24 cellular contexts compared by ENCODE assay signal in genomic region chr10:131746241-131746711, GRCh38.
"Had no signal": no experiment of that assay in that cellular context is flagged by ENCODE, and none has a peak within 500 bp of the region (broad histone marks: within the 10 kb centered on the region; RNA-seq: fewer than 3 reads in every experiment).

No MANE protein-coding gene starts in this region.

- H3K27ac Mint-ChIP-seq: effector memory CD8-positive, alpha-beta T cell; naive thymus-derived CD4-positive, alpha-beta T cell had no signal

- H3K4me3 ChIP-seq: coronary artery, heart left ventricle, hepatocyte, left lung, ovary, stomach, thyroid gland, vagina had no signal

- H2AFZ ChIP-seq: hepatocyte had no signal

- H3K36me3 ChIP-seq: heart left ventricle, left lung, ovary, stomach, thyroid gland, vagina had no signal

- H3K4me2 ChIP-seq: hepatocyte had no signal

- H3K4me3 Mint-ChIP-seq: effector memory CD8-positive, alpha-beta T cell; naive thymus-derived CD4-positive, alpha-beta T cell; neural crest cell had no signal

- H3K27me3 ChIP-seq: hepatocyte, ovary, thyroid gland, vagina had no signal

- H3K27ac ChIP-seq: coronary artery, heart left ventricle, hepatocyte, left lung, ovary, stomach, thyroid gland, vagina had no signal

- H3K4me1 ChIP-seq: left lung, thyroid gland had no signal

- FAIRE-seq: endometrium, frontal cortex, small intestine had no signal

- H3K9me3 ChIP-seq: heart left ventricle, left lung, ovary, stomach, thyroid gland, vagina had no signal

- ATAC-seq: effector memory CD8-positive, alpha-beta T cell; heart left ventricle; left cardiac atrium; left lung; naive thymus-derived CD4-positive, alpha-beta T cell had no signal

- H3K36me3 Mint-ChIP-seq: naive thymus-derived CD4-positive, alpha-beta T cell had no signal

- H3K9me3 Mint-ChIP-seq: effector memory CD8-positive, alpha-beta T cell; neural crest cell had no signal

- DNase-seq: effector memory CD8-positive, alpha-beta T cell; left cardiac atrium; left lung; mammary epithelial cell; midbrain; naive thymus-derived CD4-positive, alpha-beta T cell; nucleus accumbens; retina; small intestine; stimulated activated CD4-positive, alpha-beta T cell treated with anti-CD3 and anti-CD28 coated beads, Interleukin-15, amount 100 ng/mL, for 24 hours; stimulated activated CD4-positive, alpha-beta T cell treated with anti-CD3 and anti-CD28 coated beads, Interleukin-2, amount 100 ng/mL, for 48 hours; stimulated activated CD8-positive, alpha-beta memory T cell treated with anti-CD3 and anti-CD28 coated beads, Interleukin-4, amount 100 ng/mL, for 48 hours; stimulated activated naive CD4-positive, alpha-beta T cell treated with Interleukin-2 at 50 U/mL for 16 hours; stomach; thyroid gland; trophoblast cell had no signal
